In genomic region chr1:231990388-231990787, GRCh38 we compare ENCODE assay signal across 22 cellular contexts.
DNase-seq lines count a peak whose midpoint lies in the region; ATAC-seq and TF ChIP-seq lines count a peak whose summit lies in the region.
"Had no signal": no experiment of that assay in that cellular context is flagged by ENCODE, and none has a peak within 500 bp of the region (broad histone marks: within the 10 kb centered on the region; RNA-seq: fewer than 3 reads in every experiment).

No MANE protein-coding gene starts in this region.

- intact Hi-C loops in esophagus muscularis mucosa (cut with DNase I): no loop called here
- intact Hi-C loops in lower lobe of right lung (cut with DNase I): no loop called here

- no peak for TF ChIP-seq RAD21 in SK-N-SH (IDR thresholded peaks at IDR 0.05; ENCODE audit: low read length)

- H3K27ac Mint-ChIP-seq in stimulated activated memory B cell treated with anti-CD40 and anti-IgM and Interleukin-4, amounts not matched to agents 10 μg/mL and 1 μg/mL and 100 μg/mL, for 72 hours: no peak overlapping the region
- H3K27ac Mint-ChIP-seq: activated naive CD4-positive, alpha-beta T cell treated with anti-CD3 and anti-CD28 coated beads, Interleukin-2, amount 50 U/mL, for 72 hours; activated T-helper 17 cell treated with anti-CD3 and anti-CD28 coated beads, Interleukin-2, amount 50 U/mL, for 72 hours; CD4-positive, alpha-beta T cell had no signal

- WGBS in SK-N-SH (ENCODE audit: low lambda C conversion rate): 92% methylated on average over 5 of the region's 5 CpGs
- 56% methylated on average over 5 of the region's 5 CpGs for WGBS in esophagus muscularis mucosa
- 86% methylated on average over 5 of the region's 5 CpGs for WGBS in thymus

- CTCF ChIA-PET in SK-N-SH (lab: Yijun Ruan, JAX): no interaction called here

- H3K36me3 Mint-ChIP-seq in stimulated activated memory B cell treated with anti-CD40 and anti-IgM and Interleukin-4, amounts not matched to agents 10 μg/mL and 1 μg/mL and 100 μg/mL, for 72 hours: no peaks in the 10 kb centered on the region

- no peaks in the 10 kb centered on the region for H3K79me2 ChIP-seq in SK-N-SH (ENCODE audit: insufficient read depth)

- no peak overlapping the region for H2AFZ ChIP-seq in SK-N-SH (ENCODE audit: low read depth)

- H3K4me3 Mint-ChIP-seq in stimulated activated memory B cell treated with anti-CD40 and anti-IgM and Interleukin-4, amounts not matched to agents 10 μg/mL and 1 μg/mL and 100 μg/mL, for 72 hours: no peak overlapping the region
- H3K4me3 Mint-ChIP-seq: activated T-helper 17 cell treated with anti-CD3 and anti-CD28 coated beads, Interleukin-2, amount 50 U/mL, for 72 hours; CD4-positive, alpha-beta T cell had no signal

- no peak for TF ChIP-seq POLR2A in esophagus muscularis mucosa (IDR thresholded peaks at IDR 0.05; ENCODE audit: low read depth)

- H3K4me1 ChIP-seq in SK-N-SH (ENCODE audit: control insufficient read depth in 1 of 2, insufficient read depth in 2 of 2, low read depth in 1 of 2, low read length in 1 of 2) (peaks cover 0 to 34% of the 10 kb centered on the region in 2 experiments; a peak in 2 of 4 replicates), esophagus muscularis mucosa (peaks cover 0 to 14% (median 9%) of the 10 kb centered on the region in 4 donors), lower lobe of right lung (no peaks in the 10 kb centered on the region), thymus (ENCODE audit: control insufficient read depth, insufficient read depth, low read length) (no peaks in the 10 kb centered on the region)
- H3K4me1 ChIP-seq: psoas muscle had no signal

- H3K4me2 ChIP-seq in SK-N-SH: no peak overlapping the region
- H3K4me2 ChIP-seq: smooth muscle cell had no signal

- no peaks in the 10 kb centered on the region for H3K9me2 ChIP-seq in SK-N-SH

- H3K9me3 ChIP-seq in SK-N-SH: no peaks in the 10 kb centered on the region
- H3K9me3 ChIP-seq in esophagus muscularis mucosa: no peaks in the 10 kb centered on the region
- no peaks in the 10 kb centered on the region for H3K9me3 ChIP-seq in lower lobe of right lung
- no peaks in the 10 kb centered on the region for H3K9me3 ChIP-seq in thymus (ENCODE audit: control insufficient read depth)
- H3K9me3 ChIP-seq: psoas muscle had no signal

- H3K4me3 ChIP-seq in SK-N-SH (ENCODE audit: low read depth in 2 of 2, low read length in 1 of 2) (no peak overlapping the region), esophagus muscularis mucosa (no peak overlapping the region), lower lobe of right lung (no peak overlapping the region), thymus (ENCODE audit: low read length) (no peak overlapping the region)
- H3K4me3 ChIP-seq: lung, psoas muscle, smooth muscle cell had no signal

- DNase-seq in SK-N-SH: no peak
- DNase-seq in esophagus muscularis mucosa (ENCODE audit: extremely low spot score): no peak
- no peak for DNase-seq in lower lobe of right lung
- no peak for DNase-seq in H4 (ENCODE audit: low spot score)
- DNase-seq in NCI-H446 treated with DMSO at 0.1 percent for 48 hours (lab: John Stamatoyannopoulos, UW): no peak
- DNase-seq: activated CD4-positive, alpha-beta T cell treated with anti-CD3 and anti-CD28 coated beads, Interleukin-2, amount 50 U/mL, for 48 hours; activated CD8-positive, alpha-beta memory T cell treated with anti-CD3 and anti-CD28 coated beads, Interleukin-2, amount 50 U/mL, for 48 hours; anterior cingulate cortex; caudate nucleus; CD4-positive, alpha-beta T cell; DMS 273 treated with DMSO at 0.1 percent for 48 hours; foreskin fibroblast; hippocampal formation; NCI-H187; psoas muscle; T1000 had no signal

- TF ChIP-seq EP300 in SK-N-SH (IDR thresholded peaks at IDR 0.05; ENCODE audit: borderline replicate concordance in 1 of 2, low read depth in 1 of 2, low read length in 1 of 2): no peak
- no peak for TF ChIP-seq EP300 in esophagus muscularis mucosa (IDR thresholded peaks at IDR 0.05)

- H3K27ac ChIP-seq in SK-N-SH (ENCODE audit: low read depth in 2 of 2, low read length in 1 of 2) (peak overlapping the region in 1 of 2 experiments; percentile 34; a peak in 1 of 4 replicates), esophagus muscularis mucosa (replicated peaks in 1 of 4) (peak overlapping the region in 3 of 4 donors; percentile 6 to 39 (median 35)), lower lobe of right lung (no peak overlapping the region), thymus (ENCODE audit: low read depth) (peak overlapping the region; percentile 27)
- H3K27ac ChIP-seq: psoas muscle had no signal

- no peaks in the 10 kb centered on the region for H3F3A ChIP-seq in SK-N-SH (replicated peaks; ENCODE audit: insufficient read depth)

- TF ChIP-seq CTCF in SK-N-SH (IDR thresholded peaks at IDR 0.05): no peak
- no peak for TF ChIP-seq CTCF in esophagus muscularis mucosa (IDR thresholded peaks at IDR 0.05)
- no peak for TF ChIP-seq CTCF in lower lobe of right lung (IDR thresholded peaks at IDR 0.05)

- POLR2A ChIA-PET in SK-N-SH (lab: Yijun Ruan, JAX): no interaction called here

- H3K36me3 ChIP-seq in SK-N-SH (replicated peaks in 1 of 2; ENCODE audit: control insufficient read depth in 1 of 2, insufficient read depth in 2 of 2, low read length in 1 of 2) (no peaks in the 10 kb centered on the region), esophagus muscularis mucosa (no peaks in the 10 kb centered on the region), lower lobe of right lung (no peaks in the 10 kb centered on the region), thymus (ENCODE audit: control insufficient read depth, insufficient read depth) (no peaks in the 10 kb centered on the region)

- H3K27me3 ChIP-seq in SK-N-SH (ENCODE audit: insufficient read depth): no peaks in the 10 kb centered on the region
- no peaks in the 10 kb centered on the region for H3K27me3 ChIP-seq in esophagus muscularis mucosa
- H3K27me3 ChIP-seq in lower lobe of right lung (ENCODE audit: low read depth): no peaks in the 10 kb centered on the region
- no peaks in the 10 kb centered on the region for H3K27me3 ChIP-seq in thymus (ENCODE audit: control insufficient read depth, insufficient read depth)

- H3K9me3 Mint-ChIP-seq in stimulated activated memory B cell treated with anti-CD40 and anti-IgM and Interleukin-4, amounts not matched to agents 10 μg/mL and 1 μg/mL and 100 μg/mL, for 72 hours: no peaks in the 10 kb centered on the region
- H3K9me3 Mint-ChIP-seq: CD4-positive, alpha-beta T cell had no signal

- no peaks in the 10 kb centered on the region for H3K4me1 Mint-ChIP-seq in stimulated activated memory B cell treated with anti-CD40 and anti-IgM and Interleukin-4, amounts not matched to agents 10 μg/mL and 1 μg/mL and 100 μg/mL, for 72 hours

- no peaks in the 10 kb centered on the region for H3K27me3 Mint-ChIP-seq in stimulated activated memory B cell treated with anti-CD40 and anti-IgM and Interleukin-4, amounts not matched to agents 10 μg/mL and 1 μg/mL and 100 μg/mL, for 72 hours
- H3K27me3 Mint-ChIP-seq: activated T-helper 17 cell treated with anti-CD3 and anti-CD28 coated beads, Interleukin-2, amount 50 U/mL, for 72 hours; CD4-positive, alpha-beta T cell had no signal

- ATAC-seq in lower lobe of right lung: peak; percentile 31 to 63
- ATAC-seq in stimulated activated memory B cell treated with anti-CD40 and anti-IgM and Interleukin-4, amounts not matched to agents 10 μg/mL and 1 μg/mL and 100 μg/mL, for 72 hours: no peak
- ATAC-seq: activated naive CD4-positive, alpha-beta T cell treated with anti-CD3 and anti-CD28 coated beads, Interleukin-2, amount 50 U/mL, for 72 hours; activated T-helper 17 cell treated with anti-CD3 and anti-CD28 coated beads, Interleukin-2, amount 50 U/mL, for 72 hours had no signal

- no peaks in the 10 kb centered on the region for H4K20me1 ChIP-seq in SK-N-SH (ENCODE audit: insufficient read depth)

- no peak overlapping the region for H3K9ac ChIP-seq in SK-N-SH

TF ChIP-seq in SK-N-SH, 30 proteins besides CTCF, POLR2A, EP300 and RAD21:
- TF ChIP-seq, protein P1, sequence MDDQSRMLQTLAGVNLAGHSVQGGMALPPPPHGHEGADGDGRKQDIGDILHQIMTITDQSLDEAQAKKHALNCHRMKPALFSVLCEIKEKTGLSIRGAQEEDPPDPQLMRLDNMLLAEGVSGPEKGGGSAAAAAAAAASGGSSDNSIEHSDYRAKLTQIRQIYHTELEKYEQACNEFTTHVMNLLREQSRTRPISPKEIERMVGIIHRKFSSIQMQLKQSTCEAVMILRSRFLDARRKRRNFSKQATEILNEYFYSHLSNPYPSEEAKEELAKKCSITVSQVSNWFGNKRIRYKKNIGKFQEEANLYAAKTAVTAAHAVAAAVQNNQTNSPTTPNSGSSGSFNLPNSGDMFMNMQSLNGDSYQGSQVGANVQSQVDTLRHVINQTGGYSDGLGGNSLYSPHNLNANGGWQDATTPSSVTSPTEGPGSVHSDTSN (IDR thresholded peaks at IDR 0.05): 0 out of 2 replicates have a peak, but pooled peaks have one; percentile 6
- TF ChIP-seq TCF12 (IDR thresholded peaks at IDR 0.05): peak; percentile 17; the same call in 1 of the 2 replicates
- no peak for TF ChIP-seq GABPA (IDR thresholded peaks at IDR 0.05; ENCODE audit: low read depth)
